Comparison of ENCODE assay signal across 17 cellular contexts in the genomic region with DNA sequence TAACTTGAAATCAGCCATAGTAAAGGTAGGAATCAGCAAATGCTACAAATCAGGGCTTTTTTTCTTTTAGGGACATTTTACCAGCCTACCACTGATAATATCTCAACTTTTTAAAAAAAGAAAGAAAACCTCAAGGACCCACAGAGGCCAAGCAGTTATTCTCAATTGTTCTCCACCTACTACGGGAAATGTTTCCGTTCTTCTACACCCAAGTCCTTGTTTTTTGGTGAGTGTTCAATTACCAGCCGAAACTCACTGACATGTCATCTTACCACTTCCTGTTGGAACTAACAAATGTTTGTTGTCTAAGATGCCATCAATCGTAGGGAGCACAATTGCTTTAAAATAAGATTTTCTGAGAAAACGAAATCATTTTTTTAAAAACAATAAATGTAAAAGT. TPM values are rescaled to one million over a fixed set of nuclear protein-coding genes. Genes with fewer than 3 reads are reported as not detected.
DNase-seq lines count a peak whose midpoint lies in the region; ATAC-seq and TF ChIP-seq lines count a peak whose summit lies in the region.
"Had no signal": no experiment of that assay in that cellular context is flagged by ENCODE, and none has a peak within 500 bp of the region (broad histone marks: within the 10 kb centered on the region; RNA-seq: fewer than 3 reads in every experiment).

No MANE protein-coding gene starts in this region.

- peaks cover 94% of the 10 kb centered on the region for H3K4me1 Mint-ChIP-seq in CD4-positive, alpha-beta T cell (ENCODE audit: low read depth)
- H3K4me1 Mint-ChIP-seq in activated CD4-positive, alpha-beta memory T cell treated with anti-CD3 and anti-CD28 coated beads for 36 hours (ENCODE audit: low read depth): peaks cover 70% of the 10 kb centered on the region

- H3K4me3 Mint-ChIP-seq in CD4-positive, alpha-beta T cell: peak overlapping the region; percentile 81
- peak overlapping the region; percentile 70 for H3K4me3 Mint-ChIP-seq in activated CD4-positive, alpha-beta memory T cell treated with anti-CD3 and anti-CD28 coated beads for 36 hours
- H3K4me3 Mint-ChIP-seq: endodermal cell had no signal

- H3K9me3 ChIP-seq in CD4-positive, alpha-beta T cell (ENCODE audit: control insufficient read depth, low read length): no peaks in the 10 kb centered on the region
- H3K9me3 ChIP-seq: left ventricle myocardium inferior had no signal

- H3K27ac Mint-ChIP-seq in CD4-positive, alpha-beta T cell: peak overlapping the region; percentile 99
- peak overlapping the region; percentile 83 for H3K27ac Mint-ChIP-seq in activated CD4-positive, alpha-beta memory T cell treated with anti-CD3 and anti-CD28 coated beads for 36 hours
- H3K27ac Mint-ChIP-seq: endodermal cell had no signal

- H3K9me3 Mint-ChIP-seq in CD4-positive, alpha-beta T cell: peaks cover 3% of the 10 kb centered on the region
- peaks cover 2% of the 10 kb centered on the region for H3K9me3 Mint-ChIP-seq in activated CD4-positive, alpha-beta memory T cell treated with anti-CD3 and anti-CD28 coated beads for 36 hours

- H3K36me3 ChIP-seq in H7 (replicated peaks; ENCODE audit: control insufficient read depth, insufficient read depth, low read length): no peaks in the 10 kb centered on the region
- H3K36me3 ChIP-seq: left ventricle myocardium inferior had no signal

- ATAC-seq in CD4-positive, alpha-beta T cell (ENCODE audit: poor library complexity): peak; percentile 68
- peak; percentile 31 for ATAC-seq in GM18519 (IDR thresholded peaks at IDR 0.05; ENCODE audit: low FRiP score, unreplicated experiment)
- no peak for ATAC-seq in foreskin keratinocyte
- ATAC-seq in GM21360 (IDR thresholded peaks at IDR 0.05; ENCODE audit: unreplicated experiment): no peak
- no peak for ATAC-seq in GM19452 (IDR thresholded peaks at IDR 0.05; ENCODE audit: unreplicated experiment)

- peak overlapping the region; percentile 60 for H3K27ac ChIP-seq in CD4-positive, alpha-beta T cell (ENCODE audit: low read depth, low read length)
- H3K27ac ChIP-seq in foreskin keratinocyte: peak overlapping the region; percentile 30
- H3K27ac ChIP-seq: left ventricle myocardium inferior, parathyroid adenoma had no signal

- no peak for TF ChIP-seq CTCF in CD4-positive, alpha-beta T cell (IDR thresholded peaks at IDR 0.05)
- no peak for TF ChIP-seq CTCF in foreskin keratinocyte (conservative IDR thresholded peaks at IDR 0.05)

- H3K27me3 Mint-ChIP-seq in CD4-positive, alpha-beta T cell: no peaks in the 10 kb centered on the region
- peaks cover 2% of the 10 kb centered on the region for H3K27me3 Mint-ChIP-seq in activated CD4-positive, alpha-beta memory T cell treated with anti-CD3 and anti-CD28 coated beads for 36 hours

- CTCF ChIA-PET in CD4-positive, alpha-beta T cell (lab: Charles Lee): no interaction called here
- CTCF ChIA-PET in activated CD4-positive, alpha-beta memory T cell treated with anti-CD3 and anti-CD28 coated beads for 36 hours (lab: Charles Lee): interaction anchor here (1.1 kb wide), 1 partner anchor 11 kb away, joined by 4 read pairs; no protein-coding TSS in a partner anchor

- no peak overlapping the region for H3K4me3 ChIP-seq in H7 (ENCODE audit: insufficient read depth, low read depth, low read length)
- H3K4me3 ChIP-seq: left ventricle myocardium inferior had no signal

- peaks cover 18% of the 10 kb centered on the region for H3K4me1 ChIP-seq in foreskin keratinocyte

- H3K27me3 ChIP-seq in CD4-positive, alpha-beta T cell (ENCODE audit: control insufficient read depth, insufficient read depth, low read length): no peaks in the 10 kb centered on the region
- no peaks in the 10 kb centered on the region for H3K27me3 ChIP-seq in foreskin keratinocyte
- peaks cover 10% of the 10 kb centered on the region for H3K27me3 ChIP-seq in H7 (ENCODE audit: control insufficient read depth, insufficient read depth, low read length)

- peak in 2 of 10 experiments; percentile 8 to 16 for DNase-seq in CD4-positive, alpha-beta T cell
- DNase-seq in activated CD4-positive, alpha-beta memory T cell treated with anti-CD3 and anti-CD28 coated beads for 36 hours: no peak
- peak in 1 of 2 donors; percentile 44 for DNase-seq in foreskin keratinocyte
- no peak for DNase-seq in NCI-H2196 treated with DMSO at 0.1 percent for 48 hours (lab: John Stamatoyannopoulos, UW; ENCODE audit: unreplicated experiment)
- no peak for DNase-seq in H7
- DNase-seq: C1 segment of cervical spinal cord; EL; endodermal cell; left ventricle myocardium inferior; NCI-H1048; NCI-H82; stimulated activated CD4-positive, alpha-beta T cell treated with anti-CD3 and anti-CD28 coated beads, Interleukin-4, amount 100 ng/mL, for 4 hours; trophoblast cell had no signal

- POLR2A ChIA-PET in CD4-positive, alpha-beta T cell (lab: Charles Lee): interaction anchor here (1.7 to 2.2 kb wide), 5 partner anchors 14 to 78 kb away, joined by 5 to 11 read pairs (median 8); a partner anchor contains a TSS
- POLR2A ChIA-PET in activated CD4-positive, alpha-beta memory T cell treated with anti-CD3 and anti-CD28 coated beads for 36 hours (lab: Charles Lee): interaction anchor here (1.1 kb wide), 1 partner anchor 8 kb away, joined by 5 read pairs; no protein-coding TSS in a partner anchor

- H3K36me3 Mint-ChIP-seq in CD4-positive, alpha-beta T cell (ENCODE audit: low read depth): peaks cover 27% of the 10 kb centered on the region
- H3K36me3 Mint-ChIP-seq in activated CD4-positive, alpha-beta memory T cell treated with anti-CD3 and anti-CD28 coated beads for 36 hours: peaks cover 4% of the 10 kb centered on the region

- intact Hi-C loops in CD4-positive, alpha-beta T cell (cut with DNase I, micrococcal nuclease): loop anchor here in 1 of 2 experiments (2.0 kb wide), 1 partner anchor 15 kb away; no protein-coding TSS in a partner anchor
- intact Hi-C loops in activated CD4-positive, alpha-beta memory T cell treated with anti-CD3 and anti-CD28 coated beads for 36 hours (cut with micrococcal nuclease): loop anchor here (2.0 kb wide), 2 partner anchors 13 to 61 kb away; no protein-coding TSS in a partner anchor

RNA-seq across cellular contexts. Expression of a gene that starts 50.2 kb away (rescaled TPM):
- total RNA-seq in CD4-positive, alpha-beta T cell: 1 to 10 TPM in 1 of 2 experiments, under 1 TPM in 1; 0.75 to 1.1 TPM
- total RNA-seq in activated CD4-positive, alpha-beta memory T cell treated with anti-CD3 and anti-CD28 coated beads for 36 hours: 100 to 1,000 TPM; 153 TPM
- total RNA-seq in foreskin keratinocyte: 88.8 and 105 TPM in 2 replicates
- polyA plus RNA-seq in foreskin keratinocyte: 52.4 and 84.9 TPM in 2 replicates
- 187 and 202 TPM in 2 replicates for total RNA-seq in H7 (2014; rRNA removed; shearing (Covaris generic))

Comparison
In these comparisons a context has a peak if more than half of its experiments do, and no peak if none do; other contexts are left out.
1. ATAC-seq: peak in CD4-positive, alpha-beta T cell (single experiment) and GM18519 (single experiment); none in foreskin keratinocyte (single experiment), GM21360 (single experiment) and GM19452 (single experiment).
2. RNA of a gene that starts 50.2 kb away (total RNA-seq): 187 to 202 TPM in H7, 153 TPM in activated CD4-positive, alpha-beta memory T cell treated with anti-CD3 and anti-CD28 coated beads for 36 hours and 88.8 to 105 TPM in foreskin keratinocyte; 0.75 to 1.1 TPM in CD4-positive, alpha-beta T cell; every median in the first group is over 10 times any median in the second.